ENCODE assay signal across 8 cellular contexts in genomic region chr15:96330064-96330449, GRCh38. TPM values are rescaled to one million over a fixed set of nuclear protein-coding genes. Genes with fewer than 3 reads are reported as not detected.
A peak's percentile ranks its signal among the peaks of the same experiment; 100 is the strongest.
DNase-seq lines count a peak whose midpoint lies in the region; ATAC-seq and TF ChIP-seq lines count a peak whose summit lies in the region.

No MANE protein-coding gene starts in this region.

- H3K27ac Mint-ChIP-seq in CD4-positive, alpha-beta T cell, result no peak overlapping the region
- H3K27ac Mint-ChIP-seq in activated naive CD8-positive, alpha-beta T cell treated with anti-CD3 and anti-CD28 coated beads, Interleukin-2, amount 50 U/mL, for 24 hours, result no peak overlapping the region

- TF ChIP-seq CTCF in CD4-positive, alpha-beta T cell (IDR thresholded peaks at IDR 0.05), result no peak
- no peak for TF ChIP-seq CTCF in hepatocyte (IDR thresholded peaks at IDR 0.05; ENCODE audit: poor library complexity)

- peaks cover 77% of the 10 kb centered on the region for H3K79me2 ChIP-seq in hepatocyte

- no peak overlapping the region for H3K27ac ChIP-seq in CD4-positive, alpha-beta T cell (ENCODE audit: low read depth, low read length)
- H3K27ac ChIP-seq in hepatocyte, result peak overlapping the region; percentile 83

- intact Hi-C loops in CD4-positive, alpha-beta T cell (cut with DNase I, micrococcal nuclease), result no loop called here

- peaks cover 30% of the 10 kb centered on the region for H3K4me1 Mint-ChIP-seq in CD4-positive, alpha-beta T cell (ENCODE audit: low read depth)
- H3K4me1 Mint-ChIP-seq in activated naive CD8-positive, alpha-beta T cell treated with anti-CD3 and anti-CD28 coated beads, Interleukin-2, amount 50 U/mL, for 24 hours, result peaks cover 26% of the 10 kb centered on the region

- peak overlapping the region; percentile 83 for H3K4me3 Mint-ChIP-seq in CD4-positive, alpha-beta T cell
- peak overlapping the region; percentile 49 for H3K4me3 Mint-ChIP-seq in activated naive CD8-positive, alpha-beta T cell treated with anti-CD3 and anti-CD28 coated beads, Interleukin-2, amount 50 U/mL, for 24 hours

- POLR2A ChIA-PET in CD4-positive, alpha-beta T cell (lab: Charles Lee), result no interaction called here

- H2AFZ ChIP-seq in hepatocyte, result peak overlapping the region; percentile 45

- peaks cover 4% of the 10 kb centered on the region for H3K9me3 Mint-ChIP-seq in CD4-positive, alpha-beta T cell
- peaks cover 5% of the 10 kb centered on the region for H3K9me3 Mint-ChIP-seq in activated naive CD8-positive, alpha-beta T cell treated with anti-CD3 and anti-CD28 coated beads, Interleukin-2, amount 50 U/mL, for 24 hours

- no peaks in the 10 kb centered on the region for H3K36me3 Mint-ChIP-seq in CD4-positive, alpha-beta T cell (ENCODE audit: low read depth)
- peaks cover 5% of the 10 kb centered on the region for H3K36me3 Mint-ChIP-seq in activated naive CD8-positive, alpha-beta T cell treated with anti-CD3 and anti-CD28 coated beads, Interleukin-2, amount 50 U/mL, for 24 hours (ENCODE audit: low read depth)

- no peaks in the 10 kb centered on the region for H3K9me2 ChIP-seq in hepatocyte (replicated peaks; ENCODE audit: insufficient read depth)

- H3K9ac ChIP-seq in skeletal muscle satellite cell (ENCODE audit: low read depth, low read length), result peak overlapping the region; percentile 80

- peaks cover 78% of the 10 kb centered on the region for H3K27me3 Mint-ChIP-seq in CD4-positive, alpha-beta T cell
- H3K27me3 Mint-ChIP-seq in activated naive CD8-positive, alpha-beta T cell treated with anti-CD3 and anti-CD28 coated beads, Interleukin-2, amount 50 U/mL, for 24 hours, result peaks cover 87% of the 10 kb centered on the region

- H3K4me1 ChIP-seq in hepatocyte (ENCODE audit: insufficient read depth), result peaks cover 20% of the 10 kb centered on the region
- peaks cover 36% of the 10 kb centered on the region for H3K4me1 ChIP-seq in skeletal muscle satellite cell (ENCODE audit: control insufficient read depth, insufficient read depth, low read length)

- CTCF ChIA-PET in CD4-positive, alpha-beta T cell (lab: Charles Lee), result no interaction called here

- H3K27me3 ChIP-seq in CD4-positive, alpha-beta T cell (ENCODE audit: control insufficient read depth, insufficient read depth, low read length), result peaks cover 87% of the 10 kb centered on the region
- H3K27me3 ChIP-seq in hepatocyte (no peaks in the 10 kb centered on the region), skeletal muscle satellite cell (ENCODE audit: control insufficient read depth, insufficient read depth, low read length) (no peaks in the 10 kb centered on the region)

- no peaks in the 10 kb centered on the region for H3K9me3 ChIP-seq in CD4-positive, alpha-beta T cell (ENCODE audit: control insufficient read depth, low read length)
- H3K9me3 ChIP-seq in hepatocyte (ENCODE audit: low read depth) (no peaks in the 10 kb centered on the region), skeletal muscle satellite cell (replicated peaks; ENCODE audit: low read length) (no peaks in the 10 kb centered on the region)

- H3K4me3 ChIP-seq in hepatocyte, result peak overlapping the region; percentile 35
- H3K4me3 ChIP-seq in skeletal muscle satellite cell (ENCODE audit: low read length), result peak overlapping the region; percentile 73

- WGBS in hepatocyte (ENCODE audit: low lambda C conversion rate, missing lambda C conversion rate), result under 1% methylated on average over 35 of the region's 37 CpGs

- H4K20me1 ChIP-seq in hepatocyte (ENCODE audit: insufficient read depth, poor library complexity, severe bottlenecking), result peaks cover 31% of the 10 kb centered on the region

- no peak for ATAC-seq in CD4-positive, alpha-beta T cell (ENCODE audit: poor library complexity)
- peak; percentile 33 for ATAC-seq in GM19438 (IDR thresholded peaks at IDR 0.05; ENCODE audit: low read depth, unreplicated experiment)
- ATAC-seq in activated naive CD8-positive, alpha-beta T cell treated with anti-CD3 and anti-CD28 coated beads, Interleukin-2, amount 50 U/mL, for 24 hours, result no peak
- no peak for ATAC-seq in HG03108 (IDR thresholded peaks at IDR 0.05; ENCODE audit: unreplicated experiment)

- no peak for DNase-seq in CD4-positive, alpha-beta T cell
- DNase-seq in LoVo (ENCODE audit: low spot score) (peak; percentile 77), hepatocyte (ENCODE audit: low spot score) (no peak)
- DNase-seq in activated naive CD8-positive, alpha-beta T cell treated with anti-CD3 and anti-CD28 coated beads, Interleukin-2, amount 50 U/mL, for 24 hours, result no peak
- DNase-seq in activated effector memory CD4-positive, alpha-beta T cell treated with Interleukin-2 at 50 U/mL for 16 hours, result no peak

- H3K4me2 ChIP-seq in hepatocyte (peak overlapping the region; percentile 84), skeletal muscle satellite cell (ENCODE audit: low read length) (peak overlapping the region; percentile 83)

- no peaks in the 10 kb centered on the region for H3K36me3 ChIP-seq in hepatocyte (replicated peaks; ENCODE audit: insufficient read depth, low read depth)
- H3K36me3 ChIP-seq in skeletal muscle satellite cell (ENCODE audit: insufficient read depth, low read length), result peaks cover 27% of the 10 kb centered on the region

RNA-seq across cellular contexts. Expression of gene NR2F2, which starts 0.4 kb away (rescaled TPM):
- total RNA-seq in CD4-positive, alpha-beta T cell, result not detected
- total RNA-seq in hepatocyte, result 16.5 and 23.0 TPM in 2 replicates
- 27.9 and 28.3 TPM in 2 replicates for polyA plus RNA-seq in hepatocyte
- 9.9 and 10.0 TPM in 2 replicates for total RNA-seq in skeletal muscle satellite cell (2012; rRNA removed)

Comparison
In these comparisons a context has a peak if more than half of its experiments do, and no peak if none do; other contexts are left out.
1. RNA of gene NR2F2, which starts 0.4 kb away (total RNA-seq): 16.5 to 23.0 TPM in hepatocyte; not detected in CD4-positive, alpha-beta T cell; every median in the first group is over 10 times any median in the second.